Comparison of ENCODE assay signal across 9 cellular contexts in the genomic region with DNA sequence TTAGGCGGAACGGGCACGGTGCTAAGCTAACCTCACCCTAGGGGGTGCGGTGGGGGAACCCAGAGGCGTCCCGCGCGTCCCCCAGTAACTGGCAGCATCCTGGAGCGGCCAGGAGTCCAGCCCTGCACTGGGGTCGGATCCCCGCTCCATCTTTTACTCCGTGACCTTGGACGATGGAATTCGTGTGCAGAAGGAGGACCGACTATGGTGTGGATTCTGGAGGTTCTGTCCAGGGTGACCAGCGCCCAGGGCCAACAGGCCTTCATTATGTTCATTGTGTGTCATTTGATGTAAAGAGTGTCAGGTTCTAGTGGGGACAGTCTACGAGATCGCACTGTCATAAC. TPM values are rescaled to one million over a fixed set of nuclear protein-coding genes. Genes with fewer than 3 reads are reported as not detected.
DNase-seq lines count a peak whose midpoint lies in the region; ATAC-seq and TF ChIP-seq lines count a peak whose summit lies in the region.
"Had no signal": no experiment of that assay in that cellular context is flagged by ENCODE, and none has a peak within 500 bp of the region (broad histone marks: within the 10 kb centered on the region; RNA-seq: fewer than 3 reads in every experiment).

No MANE protein-coding gene starts in this region.

- ATAC-seq in activated B cell treated with CpG ODN at 0.5 μM for 24 hours (ENCODE audit: low read depth) (no peak), GM21423 (IDR thresholded peaks at IDR 0.05; ENCODE audit: unreplicated experiment) (no peak)
- no peak for ATAC-seq in stimulated activated effector memory CD8-positive, alpha-beta T cell treated with anti-CD3 and anti-CD28 coated beads, Interleukin-12 subunit alpha, Interleukin-12 subunit beta, amount 100 ng/mL, for 72 hours

- no peaks in the 10 kb centered on the region for H3K9me3 Mint-ChIP-seq in activated B cell treated with CpG ODN at 0.5 μM for 24 hours
- H3K9me3 Mint-ChIP-seq in stimulated activated effector memory CD8-positive, alpha-beta T cell treated with anti-CD3 and anti-CD28 coated beads, Interleukin-12 subunit alpha, Interleukin-12 subunit beta, amount 100 ng/mL, for 72 hours: no peaks in the 10 kb centered on the region

- POLR2A ChIA-PET in activated B cell treated with CpG ODN at 0.5 μM for 24 hours (lab: Charles Lee): interaction anchor here (0.8 to 2.7 kb wide), 3 partner anchors 10 to 58 kb away, joined by 6 to 19 read pairs (median 12); no protein-coding TSS in a partner anchor

- no peaks in the 10 kb centered on the region for H3K9me3 ChIP-seq in HAP-1

- H3K27ac Mint-ChIP-seq in activated B cell treated with CpG ODN at 0.5 μM for 24 hours: peak overlapping the region; percentile 81
- H3K27ac Mint-ChIP-seq in stimulated activated effector memory CD8-positive, alpha-beta T cell treated with anti-CD3 and anti-CD28 coated beads, Interleukin-12 subunit alpha, Interleukin-12 subunit beta, amount 100 ng/mL, for 72 hours: peak overlapping the region; percentile 95

- CTCF ChIA-PET in activated B cell treated with CpG ODN at 0.5 μM for 24 hours (lab: Charles Lee): no interaction called here

- peak overlapping the region; percentile 80 for H3K4me3 ChIP-seq in HAP-1

- H3K27me3 Mint-ChIP-seq in activated B cell treated with CpG ODN at 0.5 μM for 24 hours: no peaks in the 10 kb centered on the region

- peaks cover 25% of the 10 kb centered on the region for H3K36me3 ChIP-seq in HAP-1 (replicated peaks)

- no peak for TF ChIP-seq CTCF in activated B cell treated with CpG ODN at 0.5 μM for 24 hours (IDR thresholded peaks at IDR 0.05)

- peak overlapping the region; percentile 100 for H3K4me3 Mint-ChIP-seq in activated B cell treated with CpG ODN at 0.5 μM for 24 hours
- H3K4me3 Mint-ChIP-seq in stimulated activated effector memory CD8-positive, alpha-beta T cell treated with anti-CD3 and anti-CD28 coated beads, Interleukin-12 subunit alpha, Interleukin-12 subunit beta, amount 100 ng/mL, for 72 hours: peak overlapping the region; percentile 92

- intact Hi-C loops in activated B cell treated with CpG ODN at 0.5 μM for 24 hours (cut with micrococcal nuclease): loop anchor here (5.0 kb wide), 1 partner anchor 177 kb away; a partner anchor contains a TSS

- peaks cover 36% of the 10 kb centered on the region for H3K36me3 Mint-ChIP-seq in activated B cell treated with CpG ODN at 0.5 μM for 24 hours (ENCODE audit: low read depth)
- peaks cover 53% of the 10 kb centered on the region for H3K36me3 Mint-ChIP-seq in stimulated activated effector memory CD8-positive, alpha-beta T cell treated with anti-CD3 and anti-CD28 coated beads, Interleukin-12 subunit alpha, Interleukin-12 subunit beta, amount 100 ng/mL, for 72 hours

- no peaks in the 10 kb centered on the region for H3K27me3 ChIP-seq in HAP-1 (ENCODE audit: low read depth)

- peaks cover 11% of the 10 kb centered on the region for H3K4me1 ChIP-seq in HAP-1

- H3K4me1 Mint-ChIP-seq in activated B cell treated with CpG ODN at 0.5 μM for 24 hours: peaks cover 89% of the 10 kb centered on the region
- H3K4me1 Mint-ChIP-seq in stimulated activated effector memory CD8-positive, alpha-beta T cell treated with anti-CD3 and anti-CD28 coated beads, Interleukin-12 subunit alpha, Interleukin-12 subunit beta, amount 100 ng/mL, for 72 hours: peaks cover 45% of the 10 kb centered on the region

- no peak for DNase-seq in HAP-1 (ENCODE audit: low spot score in 2 of 2)
- DNase-seq in activated B cell treated with CpG ODN at 0.5 μM for 24 hours: no peak
- peak; percentile 47 for DNase-seq in hepatic stellate cell (ENCODE audit: low spot score)
- no peak for DNase-seq in stimulated activated effector memory CD8-positive, alpha-beta T cell treated with anti-CD3 and anti-CD28 coated beads, Interleukin-12 subunit alpha, Interleukin-12 subunit beta, amount 100 ng/mL, for 72 hours (ENCODE audit: low spot score in 2 of 2)
- DNase-seq in cerebellum (ENCODE audit: low spot score): no peak
- DNase-seq in anterior cingulate cortex (lab: John Stamatoyannopoulos, UW): no peak
- DNase-seq in activated effector memory CD4-positive, alpha-beta T cell treated with anti-CD3 and anti-CD28 coated beads, Interleukin-2, amount 50 U/mL, for 16 hours: no peak

- in situ Hi-C loops in HAP-1 (cut with MboI; ENCODE audit: low sequenced_read_pairs): no loop called here

RNA-seq across cellular contexts. Expression of a gene that starts 0.7 kb away (rescaled TPM):
- total RNA-seq in activated B cell treated with CpG ODN at 0.5 μM for 24 hours: 112 and 142 TPM in 2 replicates
- 47.3 TPM for total RNA-seq in cerebellum

RNA-seq across cellular contexts. Expression of a gene that starts 0.7 kb away (rescaled TPM):
- total RNA-seq in activated B cell treated with CpG ODN at 0.5 μM for 24 hours: 149 and 152 TPM in 2 replicates
- 54.5 TPM for total RNA-seq in cerebellum

RNA-seq across cellular contexts. Expression of a gene that starts 21.2 kb away (rescaled TPM):
- total RNA-seq in activated B cell treated with CpG ODN at 0.5 μM for 24 hours (0.88 and 1.4 TPM in 2 replicates), cerebellum (9.6 TPM)
- total RNA-seq: M059J had no signal

RNA-seq across cellular contexts. Expression of a gene that starts 30.9 kb away (rescaled TPM):
- total RNA-seq in activated B cell treated with CpG ODN at 0.5 μM for 24 hours (not detected in 2 replicates), cerebellum (0.36 TPM)
- total RNA-seq: M059J had no signal

RNA-seq across cellular contexts. Expression of a gene that starts 47.2 kb away (rescaled TPM):
- 0.09 TPM in 1 of 2 replicates, not detected in the other for total RNA-seq in activated B cell treated with CpG ODN at 0.5 μM for 24 hours
- total RNA-seq in cerebellum: not detected
- total RNA-seq: M059J had no signal
